ENCODE assay signal across 26 cellular contexts in the genomic region with DNA sequence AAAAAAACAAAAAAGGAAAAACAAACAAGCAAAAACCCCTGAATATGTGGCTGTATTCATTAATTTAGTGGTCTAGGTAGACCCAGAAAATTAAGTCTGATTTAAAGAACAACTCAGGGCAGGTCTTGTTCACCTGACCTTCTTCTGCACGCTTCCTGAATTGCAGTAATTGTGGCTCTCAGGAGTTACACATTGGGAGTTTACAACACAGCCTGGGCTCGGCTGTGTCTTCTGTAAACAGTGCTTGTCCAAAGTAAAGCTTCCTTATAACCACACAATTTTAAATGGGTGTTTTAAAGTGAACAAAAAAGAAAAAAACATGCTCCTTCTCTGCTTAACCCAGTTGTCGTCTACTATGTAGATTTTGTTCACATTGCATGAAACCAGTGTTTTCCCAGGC.
"Had no signal": no experiment of that assay in that cellular context is flagged by ENCODE, and none has a peak within 500 bp of the region (broad histone marks: within the 10 kb centered on the region; RNA-seq: fewer than 3 reads in every experiment).

No MANE protein-coding gene starts in this region.

- H3K4me3 ChIP-seq: breast epithelium, Peyer's patch had no signal

- ATAC-seq: activated CD8-positive, alpha-beta memory T cell treated with anti-CD3 and anti-CD28 coated beads, Interleukin-2, amount 10 ng/mL, durations not matched to agents 7 days and 5 days had no signal

- H3K36me3 Mint-ChIP-seq: activated CD8-positive, alpha-beta memory T cell treated with anti-CD3 and anti-CD28 coated beads, Interleukin-2, amount 10 ng/mL, durations not matched to agents 7 days and 5 days; activated naive CD4-positive, alpha-beta T cell treated with anti-CD3 and anti-CD28 coated beads, Interleukin-2, amount 50 U/mL, for 24 hours had no signal

- H3K27ac ChIP-seq: breast epithelium, KMS-11, RWPE1 had no signal

- H3K9me3 ChIP-seq: breast epithelium, Peyer's patch had no signal

- DNase-seq: activated B cell treated with CpG ODN at 0.5 μM for 24 hours; activated CD4-positive, alpha-beta T cell treated with anti-CD3 and anti-CD28 coated beads for 1 hour; activated CD4-positive, alpha-beta T cell treated with anti-CD3 and anti-CD28 coated beads, Interleukin-2, amount 10 ng/mL, durations not matched to agents 24 days and 14 days; activated CD4-positive, alpha-beta T cell treated with anti-CD3 and anti-CD28 coated beads, Interleukin-2, amount 50 U/mL, for 48 hours; activated CD8-positive, alpha-beta memory T cell treated with anti-CD3 and anti-CD28 coated beads, Interleukin-2, amount 10 ng/mL, durations not matched to agents 7 days and 5 days; activated effector memory CD4-positive, alpha-beta T cell treated with Interleukin-2 at 50 U/mL for 16 hours; activated naive CD4-positive, alpha-beta T cell; activated T-cell treated with anti-CD3 and anti-CD28 coated beads, Interleukin-2, amount 50 U/mL, for 24 hours; aorta; central memory CD4-positive, alpha-beta T cell; NCI-H1105; NCI-H1436; NCI-H187; NCI-H2081; NCI-H510A treated with DMSO at 0.1 percent for 48 hours; NCI-H69; NK-92 treated with Interleukin-12 subunit alpha and Interleukin-12 subunit beta, amount 100 ng/mL, for 24 hours; OCI-M1; Peyer's patch; SHP77 had no signal

- H3K4me3 Mint-ChIP-seq: activated B cell treated with CpG ODN at 0.5 μM for 24 hours; activated CD4-positive, alpha-beta T cell treated with anti-CD3 and anti-CD28 coated beads, Interleukin-2, amount 10 ng/mL, durations not matched to agents 24 days and 14 days; activated CD8-positive, alpha-beta memory T cell treated with anti-CD3 and anti-CD28 coated beads, Interleukin-2, amount 10 ng/mL, durations not matched to agents 7 days and 5 days; activated naive CD4-positive, alpha-beta T cell treated with anti-CD3 and anti-CD28 coated beads, Interleukin-2, amount 50 U/mL, for 24 hours; activated T-cell treated with anti-CD3 and anti-CD28 coated beads, Interleukin-2, amount 50 U/mL, for 24 hours; activated T-helper 1 cell treated with anti-CD3 and anti-CD28 coated beads, Interleukin-12 subunit alpha, Interleukin-12 subunit beta, Interleukin-2, Interleukin-4 antibody, amounts not matched to agents 30 ng/mL and 10 ng/mL and 1 ng/mL, durations not matched to agents 14 hours and 24 hours and 36 hours; T-helper 1 cell treated with Interleukin-12 subunit alpha and Interleukin-12 subunit beta and Interleukin-4 antibody, amounts not matched to agents 30 μg/mL and 1 μg/mL, for 36 hours had no signal

- H3K9ac ChIP-seq: KMS-11 had no signal

- H3K27me3 ChIP-seq: breast epithelium, Peyer's patch had no signal

- H3K4me2 ChIP-seq: KMS-11 had no signal

- H3K9me3 Mint-ChIP-seq: activated B cell treated with CpG ODN at 0.5 μM for 24 hours; activated CD4-positive, alpha-beta T cell treated with anti-CD3 and anti-CD28 coated beads, Interleukin-2, amount 10 ng/mL, durations not matched to agents 24 days and 14 days; activated naive CD4-positive, alpha-beta T cell treated with anti-CD3 and anti-CD28 coated beads, Interleukin-2, amount 50 U/mL, for 24 hours; activated T-cell treated with anti-CD3 and anti-CD28 coated beads, Interleukin-2, amount 50 U/mL, for 24 hours; activated T-helper 1 cell treated with anti-CD3 and anti-CD28 coated beads, Interleukin-12 subunit alpha, Interleukin-12 subunit beta, Interleukin-2, Interleukin-4 antibody, amounts not matched to agents 30 ng/mL and 10 ng/mL and 1 ng/mL, durations not matched to agents 14 hours and 24 hours and 36 hours; T-helper 1 cell treated with Interleukin-12 subunit alpha and Interleukin-12 subunit beta and Interleukin-4 antibody, amounts not matched to agents 30 μg/mL and 1 μg/mL, for 36 hours had no signal

- H3K27ac Mint-ChIP-seq: activated B cell treated with CpG ODN at 0.5 μM for 24 hours; activated CD4-positive, alpha-beta T cell treated with anti-CD3 and anti-CD28 coated beads, Interleukin-2, amount 10 ng/mL, durations not matched to agents 24 days and 14 days; activated CD8-positive, alpha-beta memory T cell treated with anti-CD3 and anti-CD28 coated beads, Interleukin-2, amount 10 ng/mL, durations not matched to agents 7 days and 5 days; activated naive CD4-positive, alpha-beta T cell treated with anti-CD3 and anti-CD28 coated beads, Interleukin-2, amount 50 U/mL, for 24 hours; activated T-cell treated with anti-CD3 and anti-CD28 coated beads, Interleukin-2, amount 50 U/mL, for 24 hours; activated T-helper 1 cell treated with anti-CD3 and anti-CD28 coated beads, Interleukin-12 subunit alpha, Interleukin-12 subunit beta, Interleukin-2, Interleukin-4 antibody, amounts not matched to agents 30 ng/mL and 10 ng/mL and 1 ng/mL, durations not matched to agents 14 hours and 24 hours and 36 hours; T-helper 1 cell treated with Interleukin-12 subunit alpha and Interleukin-12 subunit beta and Interleukin-4 antibody, amounts not matched to agents 30 μg/mL and 1 μg/mL, for 36 hours had no signal

- H3K36me3 ChIP-seq: breast epithelium, Peyer's patch had no signal

- H3K4me1 ChIP-seq: breast epithelium, Peyer's patch had no signal

- H3K27me3 Mint-ChIP-seq: activated B cell treated with CpG ODN at 0.5 μM for 24 hours; activated T-cell treated with anti-CD3 and anti-CD28 coated beads, Interleukin-2, amount 50 U/mL, for 24 hours had no signal
